Comparison of ENCODE assay signal across 8 cellular contexts in the genomic region with DNA sequence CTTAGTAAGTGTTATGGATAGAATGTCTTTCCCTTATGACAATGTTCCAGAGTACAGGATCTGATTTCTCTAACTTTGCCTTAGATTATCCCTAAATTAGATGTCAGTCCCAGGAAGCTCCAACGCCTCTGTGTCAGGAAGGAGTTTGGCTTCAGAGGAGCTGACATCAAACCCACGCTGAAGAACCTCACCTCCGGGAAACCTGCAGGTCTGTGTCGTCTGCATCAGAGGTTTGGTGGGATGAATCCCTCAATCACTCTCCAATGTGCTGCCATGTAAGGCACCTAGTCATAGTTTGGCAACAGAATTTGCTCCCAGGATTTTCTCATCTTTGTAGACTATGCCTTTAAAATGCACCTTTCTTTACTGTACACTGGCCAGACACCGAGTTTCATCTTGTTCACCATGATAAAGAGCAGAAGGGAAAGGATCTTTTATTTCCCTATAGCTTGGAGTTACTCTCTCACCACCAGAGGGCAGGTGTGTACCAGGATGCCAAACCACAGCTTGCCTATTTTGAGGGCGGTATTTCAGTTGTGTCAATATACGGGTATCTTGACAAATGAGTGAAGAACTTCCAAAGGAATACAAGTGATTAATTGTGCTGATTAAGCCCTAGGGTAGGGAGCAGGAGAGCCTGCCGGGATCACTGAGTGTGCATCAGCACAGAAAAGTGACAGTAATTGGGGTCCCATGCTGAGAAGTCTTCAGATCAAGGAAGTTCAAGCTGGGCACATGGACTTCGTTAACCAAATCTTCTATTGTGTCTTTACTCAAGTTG. TPM values are rescaled to one million over a fixed set of nuclear protein-coding genes. Genes with fewer than 3 reads are reported as not detected.
DNase-seq lines count a peak whose midpoint lies in the region; ATAC-seq and TF ChIP-seq lines count a peak whose summit lies in the region.

No MANE protein-coding gene starts in this region.

- no peaks in the 10 kb centered on the region for H3K27me3 ChIP-seq in upper lobe of left lung

- peak; percentile 77 for TF ChIP-seq CTCF in AG09319 (IDR thresholded peaks at IDR 0.05; ENCODE audit: low read depth, low read length)
- TF ChIP-seq CTCF in epithelial cell of proximal tubule (conservative IDR thresholded peaks at IDR 0.05; ENCODE audit: low read depth, low read length) = peak; percentile 95
- peak; percentile 42 to 74 (median 68) for TF ChIP-seq CTCF in upper lobe of left lung (IDR thresholded peaks at IDR 0.05)

- no peak overlapping the region for H3K27ac ChIP-seq in upper lobe of left lung

- TF ChIP-seq EP300 in upper lobe of left lung (IDR thresholded peaks at IDR 0.05) = no peak

- H3K9me3 Mint-ChIP-seq in naive thymus-derived CD8-positive, alpha-beta T cell = no peaks in the 10 kb centered on the region

- peaks cover 0 to 1% (median 0%) of the 10 kb centered on the region in 4 donors for H3K4me1 Mint-ChIP-seq in naive thymus-derived CD8-positive, alpha-beta T cell

- H3K27me3 Mint-ChIP-seq in naive thymus-derived CD8-positive, alpha-beta T cell = peaks cover 0 to 12% (median 4%) of the 10 kb centered on the region in 5 donors

- H3K4me3 ChIP-seq in epithelial cell of proximal tubule (ENCODE audit: low read depth, low read length) = no peak overlapping the region
- no peak overlapping the region for H3K4me3 ChIP-seq in upper lobe of left lung

- POLR2A ChIA-PET in naive thymus-derived CD8-positive, alpha-beta T cell (lab: Charles Lee) = no interaction called here

- ATAC-seq in GM18498 (IDR thresholded peaks at IDR 0.05; ENCODE audit: unreplicated experiment) (peak; percentile 74), HG02884 (IDR thresholded peaks at IDR 0.05; ENCODE audit: unreplicated experiment) (peak; percentile 65), upper lobe of left lung (ENCODE audit: low FRiP score in 2 of 2) (peak; percentile 63 to 67)
- peak; percentile 61 for ATAC-seq in naive thymus-derived CD8-positive, alpha-beta T cell

- no peaks in the 10 kb centered on the region for H3K9me3 ChIP-seq in upper lobe of left lung

- H3K36me3 ChIP-seq in upper lobe of left lung = no peaks in the 10 kb centered on the region

- no peak for DNase-seq in AG09319 (ENCODE audit: extremely low read depth, low read depth)
- DNase-seq in NCI-H226 = peak; percentile 4
- peak; percentile 15 to 20 for DNase-seq in activated CD4-positive, alpha-beta T cell treated with anti-CD3 and anti-CD28 coated beads, Interleukin-2, amount 50 U/mL, for 4 hours
- peak; percentile 10 for DNase-seq in epithelial cell of proximal tubule (ENCODE audit: low read depth)
- peak in 8 of 10 donors; percentile 15 to 65 (median 32) for DNase-seq in naive thymus-derived CD8-positive, alpha-beta T cell
- peak in 1 of 2 donors; percentile 33 for DNase-seq in upper lobe of left lung

- H3K27ac Mint-ChIP-seq in naive thymus-derived CD8-positive, alpha-beta T cell = no peak overlapping the region

- H3K36me3 Mint-ChIP-seq in naive thymus-derived CD8-positive, alpha-beta T cell = no peaks in the 10 kb centered on the region

- WGBS in upper lobe of left lung, 2 donors = 40 to 46% methylated on average over 8 to 9 of the region's 9 CpGs

- no peak for TF ChIP-seq POLR2A in upper lobe of left lung (IDR thresholded peaks at IDR 0.05)

- peak overlapping the region in 1 of 10 donors; percentile 11 for H3K4me3 Mint-ChIP-seq in naive thymus-derived CD8-positive, alpha-beta T cell

- H3K4me1 ChIP-seq in upper lobe of left lung = peaks cover 0 to 7% (median 0%) of the 10 kb centered on the region in 4 donors

RNA-seq across cellular contexts. Expression of a gene that starts 23.4 kb away (rescaled TPM):
- not detected in 2 replicates for total RNA-seq in epithelial cell of proximal tubule
- total RNA-seq in naive thymus-derived CD8-positive, alpha-beta T cell = not detected
- polyA plus RNA-seq in naive thymus-derived CD8-positive, alpha-beta T cell = not detected
- total RNA-seq in upper lobe of left lung = not detected
